Comparison of ENCODE assay signal across 15 cellular contexts in genomic region chr14:59332727-59333126, GRCh38.
DNase-seq lines count a peak whose midpoint lies in the region; ATAC-seq, FAIRE-seq and TF ChIP-seq lines count a peak whose summit lies in the region.
"Had no signal": no experiment of that assay in that cellular context is flagged by ENCODE, and none has a peak within 500 bp of the region (broad histone marks: within the 10 kb centered on the region; RNA-seq: fewer than 3 reads in every experiment).

No MANE protein-coding gene starts in this region.

- H3K27ac ChIP-seq in RWPE2 (ENCODE audit: poor library complexity, severe bottlenecking) = no peak overlapping the region
- H3K27ac ChIP-seq in fibroblast of lung (ENCODE audit: insufficient read depth, low read length) = peak overlapping the region; percentile 69
- H3K27ac ChIP-seq in osteoblast (ENCODE audit: low read depth, low read length) = peak overlapping the region; percentile 93
- peak overlapping the region in 1 of 2 donors; percentile 63 for H3K27ac ChIP-seq in small intestine (ENCODE audit: low read depth in 1 of 2, low read length in 1 of 2)
- H3K27ac ChIP-seq: KMS-11 had no signal

- no peak for FAIRE-seq in small intestine (lab: Jason Lieb, UNC)
- FAIRE-seq: GM12878 had no signal

- ATAC-seq in RWPE2 (ENCODE audit: low read depth) = peak; percentile 35; the same call in 1 of the 3 replicates
- ATAC-seq: GM12878 had no signal

- H3K27me3 ChIP-seq in RWPE2 (ENCODE audit: insufficient read depth, poor library complexity, severe bottlenecking) (no peaks in the 10 kb centered on the region), fibroblast of lung (ENCODE audit: control insufficient read depth, insufficient read depth, low read length) (no peaks in the 10 kb centered on the region), osteoblast (ENCODE audit: insufficient read depth, low read length) (no peaks in the 10 kb centered on the region), small intestine (ENCODE audit: control insufficient read depth in 2 of 2, insufficient read depth in 2 of 2, low read length in 2 of 2) (no peaks in the 10 kb centered on the region)
- H3K27me3 ChIP-seq: BE2C had no signal

- TF ChIP-seq POLR2A in lower leg skin (IDR thresholded peaks at IDR 0.05) = no peak

- no peak overlapping the region for H3K4me3 ChIP-seq in AG04449 (ENCODE audit: low read depth, low read length)
- no peak overlapping the region for H3K4me3 ChIP-seq in RWPE2 (ENCODE audit: severe bottlenecking)
- H3K4me3 ChIP-seq in fibroblast of lung (replicated peaks in 1 of 4; ENCODE audit: control extremely low read depth in 1 of 4, insufficient read depth in 1 of 4, low read depth in 3 of 4, low read length in 4 of 4) = no peak overlapping the region
- no peak overlapping the region for H3K4me3 ChIP-seq in osteoblast (ENCODE audit: insufficient read depth, low read length)
- no peak overlapping the region for H3K4me3 ChIP-seq in lower leg skin (ENCODE audit: low read depth, poor library complexity, severe bottlenecking)
- no peak overlapping the region for H3K4me3 ChIP-seq in small intestine (ENCODE audit: low read depth in 1 of 2, low read length in 2 of 2)
- H3K4me3 ChIP-seq: GM12878 had no signal

- intact Hi-C loops in lower leg skin (cut with DNase I; ENCODE audit: low total_unique reads) = no loop called here

- H2AFZ ChIP-seq in fibroblast of lung (ENCODE audit: low read length) (no peak overlapping the region), osteoblast (ENCODE audit: low read length) (peak overlapping the region; percentile 6)

- H3K79me2 ChIP-seq in fibroblast of lung (ENCODE audit: control insufficient read depth, insufficient read depth, low read length) (no peaks in the 10 kb centered on the region), osteoblast (ENCODE audit: insufficient read depth, low read length) (no peaks in the 10 kb centered on the region)

- H3K36me3 ChIP-seq in RWPE2 (ENCODE audit: low read depth) (peaks cover 21% of the 10 kb centered on the region), fibroblast of lung (ENCODE audit: control insufficient read depth, insufficient read depth, low read length) (no peaks in the 10 kb centered on the region), osteoblast (ENCODE audit: insufficient read depth, low read length) (peaks cover 16% of the 10 kb centered on the region), small intestine (ENCODE audit: control insufficient read depth in 2 of 2, insufficient read depth in 2 of 2, low read length in 2 of 2) (peaks cover 0 to 3% of the 10 kb centered on the region in 2 donors)

- no peak overlapping the region for H3K4me2 ChIP-seq in fibroblast of lung (ENCODE audit: extremely low read depth, insufficient read depth, low read length)
- peak overlapping the region; percentile 63 for H3K4me2 ChIP-seq in osteoblast (ENCODE audit: insufficient read depth, low read length)
- H3K4me2 ChIP-seq: KMS-11 had no signal

- no peak overlapping the region for H3K9ac ChIP-seq in fibroblast of lung (ENCODE audit: insufficient read depth, low read length)
- H3K9ac ChIP-seq: KMS-11 had no signal

- POLR2A ChIA-PET in AG04449 (lab: Yijun Ruan, JAX) = no interaction called here

- H3K4me1 ChIP-seq in RWPE2 (ENCODE audit: insufficient read depth, poor library complexity, severe bottlenecking) (peaks cover 30% of the 10 kb centered on the region), fibroblast of lung (ENCODE audit: control insufficient read depth, extremely low read depth, insufficient read depth, low read length) (peaks cover 14% of the 10 kb centered on the region), osteoblast (ENCODE audit: insufficient read depth, low read length) (peaks cover 38% of the 10 kb centered on the region), small intestine (ENCODE audit: control insufficient read depth in 2 of 2, insufficient read depth in 1 of 2, low read depth in 1 of 2, low read length in 1 of 2) (peaks cover 0 to 4% of the 10 kb centered on the region in 2 donors)
- H3K4me1 ChIP-seq: BE2C had no signal

- 12 to 41% methylated on average over 2 of the region's 2 CpGs for WGBS in lower leg skin, 2 donors
- 55 to 74% (median 72%) methylated on average over 2 of the region's 2 CpGs for WGBS in small intestine, 3 donors

- TF ChIP-seq CTCF in AG04449 (IDR thresholded peaks at IDR 0.05; ENCODE audit: insufficient read depth, low read length, missing control alignments) = no peak
- no peak for TF ChIP-seq CTCF in RWPE2 (IDR thresholded peaks at IDR 0.05; ENCODE audit: poor library complexity, severe bottlenecking)
- no peak for TF ChIP-seq CTCF in fibroblast of lung (conservative IDR thresholded peaks at IDR 0.05 in 1 of 2, IDR thresholded peaks at IDR 0.05 in 1 of 2; ENCODE audit: low read depth in 1 of 2, low read length in 2 of 2)
- TF ChIP-seq CTCF in osteoblast (IDR thresholded peaks at IDR 0.05; ENCODE audit: extremely low read depth, low read depth, low read length) = no peak
- no peak for TF ChIP-seq CTCF in lower leg skin (IDR thresholded peaks at IDR 0.05)

- H4K20me1 ChIP-seq in fibroblast of lung (ENCODE audit: control insufficient read depth, extremely low read depth, insufficient read depth, low read length) = no peaks in the 10 kb centered on the region
- no peaks in the 10 kb centered on the region for H4K20me1 ChIP-seq in osteoblast (ENCODE audit: insufficient read depth, low read length)

- H3K9me3 ChIP-seq in RWPE2 (ENCODE audit: severe bottlenecking) (no peaks in the 10 kb centered on the region), fibroblast of lung (ENCODE audit: control insufficient read depth, insufficient read depth, low read depth, low read length) (no peaks in the 10 kb centered on the region), osteoblast (ENCODE audit: low read depth, low read length) (no peaks in the 10 kb centered on the region), small intestine (ENCODE audit: control insufficient read depth, low read depth) (no peaks in the 10 kb centered on the region)
- H3K9me3 ChIP-seq: BE2C had no signal

- DNase-seq in AG04449 (ENCODE audit: low read depth, low spot score) = peak; percentile 92
- DNase-seq in RWPE2 (ENCODE audit: low spot score) = no peak
- DNase-seq in fibroblast of lung (ENCODE audit: low read depth in 2 of 2) = peak; percentile 84 to 95
- peak; percentile 90 for DNase-seq in osteoblast (ENCODE audit: insufficient read length, low spot score, missing footprints)
- no peak for DNase-seq in LoVo (ENCODE audit: low spot score)
- no peak for DNase-seq in lower leg skin (ENCODE audit: low spot score in 2 of 2)
- no peak for DNase-seq in small intestine
- no peak for DNase-seq in superior temporal gyrus (ENCODE audit: extremely low spot score)
- DNase-seq: activated CD4-positive, alpha-beta T cell treated with anti-CD3 and anti-CD28 coated beads, Interleukin-2, amount 50 U/mL, for 4 hours; activated naive CD4-positive, alpha-beta T cell treated with anti-CD3 and anti-CD28 coated beads, Interleukin-2, amount 50 U/mL, for 16 hours; BE2C; foreskin melanocyte; NCI-H446 had no signal

- CTCF ChIA-PET in AG04449 (lab: Yijun Ruan, JAX) = interaction anchor here (1.4 kb wide), 1 partner anchor 12 kb away, joined by 5 read pairs; no protein-coding TSS in a partner anchor

Comparison
In these comparisons a context has a peak if more than half of its experiments do, and no peak if none do; other contexts are left out.
1. DNase-seq: peak in AG04449 (single experiment), fibroblast of lung (2 of 2) and osteoblast (single experiment); none in RWPE2 (single experiment), LoVo (single experiment), lower leg skin (0 of 2), small intestine (single experiment) and superior temporal gyrus (single experiment).